1 cellular context compared by ENCODE assay signal in the genomic region with DNA sequence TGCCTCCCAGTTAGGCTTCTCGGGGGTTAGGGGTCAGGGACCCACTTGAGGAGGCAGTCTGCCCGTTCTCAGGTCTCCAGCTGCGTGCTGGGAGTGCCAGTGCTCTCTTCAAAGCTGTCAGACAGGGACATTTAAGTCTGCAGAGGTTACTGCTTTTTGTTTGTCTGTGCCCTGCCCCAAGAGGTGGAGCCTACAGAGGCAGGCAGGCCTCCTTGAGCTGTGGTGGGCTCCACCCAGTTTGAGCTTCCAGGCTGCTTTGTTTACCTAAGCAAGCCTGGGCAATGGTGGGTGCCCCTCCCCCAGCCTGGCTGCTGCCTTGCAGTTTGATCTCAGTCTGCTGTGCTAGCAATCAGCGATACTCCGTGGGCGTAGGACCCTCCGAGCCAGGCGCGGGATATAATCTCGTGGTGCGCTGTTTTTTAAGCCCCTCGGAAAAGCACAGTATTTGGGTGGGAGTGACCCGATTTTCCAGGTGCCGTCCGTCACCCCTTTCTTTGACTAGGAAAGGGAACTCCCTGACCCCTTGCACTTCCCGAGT.
TF ChIP-seq lines count a peak whose summit lies in the region.
"Not testable (repeated sequence)": the region's sequence is repeated elsewhere in the genome, so short reads cannot be mapped to it uniquely, and the experiment has no call there.

No MANE protein-coding gene starts in this region.

TF ChIP-seq in HepG2, 621 proteins besides CTCF, POLR2A, EP300 and RAD21 (continued from another document and continues in another):
- TF ChIP-seq, protein P1, sequence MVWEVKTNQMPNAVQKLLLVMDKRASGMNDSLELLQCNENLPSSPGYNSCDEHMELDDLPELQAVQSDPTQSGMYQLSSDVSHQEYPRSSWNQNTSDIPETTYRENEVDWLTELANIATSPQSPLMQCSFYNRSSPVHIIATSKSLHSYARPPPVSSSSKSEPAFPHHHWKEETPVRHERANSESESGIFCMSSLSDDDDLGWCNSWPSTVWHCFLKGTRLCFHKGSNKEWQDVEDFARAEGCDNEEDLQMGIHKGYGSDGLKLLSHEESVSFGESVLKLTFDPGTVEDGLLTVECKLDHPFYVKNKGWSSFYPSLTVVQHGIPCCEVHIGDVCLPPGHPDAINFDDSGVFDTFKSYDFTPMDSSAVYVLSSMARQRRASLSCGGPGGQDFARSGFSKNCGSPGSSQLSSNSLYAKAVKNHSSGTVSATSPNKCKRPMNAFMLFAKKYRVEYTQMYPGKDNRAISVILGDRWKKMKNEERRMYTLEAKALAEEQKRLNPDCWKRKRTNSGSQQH (CRISPR knock-in tag; IDR thresholded peaks at IDR 0.05; ENCODE audit: low read depth) = peak; percentile 68; the same call in 1 of the 2 replicates
- TF ChIP-seq ZNF280B (CRISPR knock-in tag; IDR thresholded peaks at IDR 0.05; ENCODE audit: borderline replicate concordance) (0 out of 2 replicates have a peak, but pooled peaks have one; percentile 3), MED1 (CRISPR knock-in tag; IDR thresholded peaks at IDR 0.05) (0 out of 2 replicates have a peak, but pooled peaks have one; percentile 13), THAP9 (CRISPR knock-in tag; IDR thresholded peaks at IDR 0.05; ENCODE audit: borderline replicate concordance) (peak; percentile 55; the same call in 1 of the 2 replicates), ZFP91 (CRISPR knock-in tag; IDR thresholded peaks at IDR 0.05; ENCODE audit: borderline replicate concordance) (peak; percentile 53; the same call in 1 of the 2 replicates), IKZF5 (CRISPR knock-in tag; IDR thresholded peaks at IDR 0.05) (0 out of 2 replicates have a peak, but pooled peaks have one; percentile 35), CBX5 (CRISPR knock-in tag; IDR thresholded peaks at IDR 0.05; ENCODE audit: borderline replicate concordance) (peak; percentile 80; the same call in 1 of the 2 replicates), TFDP1 (CRISPR knock-in tag; IDR thresholded peaks at IDR 0.05; ENCODE audit: borderline replicate concordance) (0 out of 2 replicates have a peak, but pooled peaks have one; percentile 11), SKI (IDR thresholded peaks at IDR 0.05; ENCODE audit: partially characterized antibody) (peak; percentile 26), ZGPAT (CRISPR knock-in tag; IDR thresholded peaks at IDR 0.05) (peak; percentile 86), AHR (CRISPR knock-in tag; IDR thresholded peaks at IDR 0.05) (peak; percentile 81; the same call in 1 of the 2 replicates), ZNF264 (CRISPR knock-in tag; IDR thresholded peaks at IDR 0.05) (0 out of 2 replicates have a peak, but pooled peaks have one; percentile 38), SOX6 (CRISPR knock-in tag; IDR thresholded peaks at IDR 0.05) (peak; percentile 34; the same call in 1 of the 2 replicates), HMGXB4 (CRISPR knock-in tag; IDR thresholded peaks at IDR 0.05; ENCODE audit: borderline replicate concordance in 1 of 2, low read depth in 1 of 2) (peak in 1 of 2 experiments; percentile 22; a peak in 1 of 4 replicates), ZNF547 (CRISPR knock-in tag; IDR thresholded peaks at IDR 0.05) (peak; percentile 83; the same call in 1 of the 2 replicates), FOXJ3 (CRISPR knock-in tag; IDR thresholded peaks at IDR 0.05; ENCODE audit: borderline replicate concordance) (0 out of 2 replicates have a peak, but pooled peaks have one; percentile 35), THRA (CRISPR knock-in tag; IDR thresholded peaks at IDR 0.05; ENCODE audit: borderline replicate concordance) (0 out of 2 replicates have a peak, but pooled peaks have one; percentile 14), HDAC2 (CRISPR knock-in tag; IDR thresholded peaks at IDR 0.05) (peak; percentile 64), KMT2A (CRISPR knock-in tag; IDR thresholded peaks at IDR 0.05) (peak; percentile 36; the same call in 1 of the 2 replicates), HOXA3 (CRISPR knock-in tag; IDR thresholded peaks at IDR 0.05) (peak; percentile 68; the same call in 1 of the 2 replicates), ZNF598 (CRISPR knock-in tag; IDR thresholded peaks at IDR 0.05; ENCODE audit: borderline replicate concordance) (0 out of 2 replicates have a peak, but pooled peaks have one; percentile 50), NR2F6 (CRISPR knock-in tag; IDR thresholded peaks at IDR 0.05) (peak; percentile 15; the same call in 1 of the 2 replicates)
- TF ChIP-seq, protein P2, sequence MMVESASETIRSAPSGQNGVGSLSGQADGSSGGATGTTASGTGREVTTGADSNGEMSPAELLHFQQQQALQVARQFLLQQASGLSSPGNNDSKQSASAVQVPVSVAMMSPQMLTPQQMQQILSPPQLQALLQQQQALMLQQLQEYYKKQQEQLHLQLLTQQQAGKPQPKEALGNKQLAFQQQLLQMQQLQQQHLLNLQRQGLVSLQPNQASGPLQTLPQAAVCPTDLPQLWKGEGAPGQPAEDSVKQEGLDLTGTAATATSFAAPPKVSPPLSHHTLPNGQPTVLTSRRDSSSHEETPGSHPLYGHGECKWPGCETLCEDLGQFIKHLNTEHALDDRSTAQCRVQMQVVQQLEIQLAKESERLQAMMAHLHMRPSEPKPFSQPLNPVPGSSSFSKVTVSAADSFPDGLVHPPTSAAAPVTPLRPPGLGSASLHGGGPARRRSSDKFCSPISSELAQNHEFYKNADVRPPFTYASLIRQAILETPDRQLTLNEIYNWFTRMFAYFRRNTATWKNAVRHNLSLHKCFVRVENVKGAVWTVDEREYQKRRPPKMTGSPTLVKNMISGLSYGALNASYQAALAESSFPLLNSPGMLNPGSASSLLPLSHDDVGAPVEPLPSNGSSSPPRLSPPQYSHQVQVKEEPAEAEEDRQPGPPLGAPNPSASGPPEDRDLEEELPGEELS (CRISPR knock-in tag; IDR thresholded peaks at IDR 0.05) = peak; percentile 65; the same call in 1 of the 2 replicates
- TF ChIP-seq, protein P3, sequence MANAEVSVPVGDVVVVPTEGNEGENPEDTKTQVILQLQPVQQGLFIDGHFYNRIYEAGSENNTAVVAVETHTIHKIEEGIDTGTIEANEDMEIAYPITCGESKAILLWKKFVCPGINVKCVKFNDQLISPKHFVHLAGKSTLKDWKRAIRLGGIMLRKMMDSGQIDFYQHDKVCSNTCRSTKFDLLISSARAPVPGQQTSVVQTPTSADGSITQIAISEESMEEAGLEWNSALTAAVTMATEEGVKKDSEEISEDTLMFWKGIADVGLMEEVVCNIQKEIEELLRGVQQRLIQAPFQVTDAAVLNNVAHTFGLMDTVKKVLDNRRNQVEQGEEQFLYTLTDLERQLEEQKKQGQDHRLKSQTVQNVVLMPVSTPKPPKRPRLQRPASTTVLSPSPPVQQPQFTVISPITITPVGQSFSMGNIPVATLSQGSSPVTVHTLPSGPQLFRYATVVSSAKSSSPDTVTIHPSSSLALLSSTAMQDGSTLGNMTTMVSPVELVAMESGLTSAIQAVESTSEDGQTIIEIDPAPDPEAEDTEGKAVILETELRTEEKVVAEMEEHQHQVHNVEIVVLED (CRISPR knock-in tag; IDR thresholded peaks at IDR 0.05; ENCODE audit: borderline replicate concordance) = peak; percentile 33; the same call in 1 of the 2 replicates
- TF ChIP-seq, protein P4, sequence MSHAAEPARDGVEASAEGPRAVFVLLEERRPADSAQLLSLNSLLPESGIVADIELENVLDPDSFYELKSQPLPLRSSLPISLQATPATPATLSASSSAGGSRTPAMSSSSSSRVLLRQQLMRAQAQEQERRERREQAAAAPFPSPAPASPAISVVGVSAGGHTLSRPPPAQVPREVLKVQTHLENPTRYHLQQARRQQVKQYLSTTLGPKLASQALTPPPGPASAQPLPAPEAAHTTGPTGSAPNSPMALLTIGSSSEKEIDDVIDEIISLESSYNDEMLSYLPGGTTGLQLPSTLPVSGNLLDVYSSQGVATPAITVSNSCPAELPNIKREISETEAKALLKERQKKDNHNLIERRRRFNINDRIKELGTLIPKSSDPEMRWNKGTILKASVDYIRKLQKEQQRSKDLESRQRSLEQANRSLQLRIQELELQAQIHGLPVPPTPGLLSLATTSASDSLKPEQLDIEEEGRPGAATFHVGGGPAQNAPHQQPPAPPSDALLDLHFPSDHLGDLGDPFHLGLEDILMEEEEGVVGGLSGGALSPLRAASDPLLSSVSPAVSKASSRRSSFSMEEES (CRISPR knock-in tag; IDR thresholded peaks at IDR 0.05) = 0 out of 2 replicates have a peak, but pooled peaks have one; percentile 20
- TF ChIP-seq SOX6, NR2F6 (IDR thresholded peaks at IDR 0.05): not testable (repeated sequence)
